8 cellular contexts compared by ENCODE assay signal in genomic region chr1:34681481-34682451, GRCh38.
DNase-seq lines count a peak whose midpoint lies in the region; ATAC-seq and TF ChIP-seq lines count a peak whose summit lies in the region.

No MANE protein-coding gene starts in this region.

- H3K4me3 Mint-ChIP-seq in nephron, result no peak overlapping the region

- H3K9me3 Mint-ChIP-seq in nephron, result peaks cover 13% of the 10 kb centered on the region

- 55 to 92% methylated on average over 1 to 2 of the region's 2 CpGs for WGBS in transverse colon (ENCODE audit: low coverage in 1 of 2), 2 donors

- H3K27ac ChIP-seq in transverse colon, result peak overlapping the region; percentile 59 to 81 (median 72)

- H3K4me1 ChIP-seq in transverse colon, result peaks cover 0 to 32% (median 16%) of the 10 kb centered on the region in 4 donors

- H3K4me1 Mint-ChIP-seq in nephron, result peaks cover 15% of the 10 kb centered on the region

- peaks cover 24% of the 10 kb centered on the region for H3K27me3 Mint-ChIP-seq in nephron (ENCODE audit: low read depth)

- H3K9me3 ChIP-seq in transverse colon, result no peaks in the 10 kb centered on the region

- ATAC-seq in GM19328 (IDR thresholded peaks at IDR 0.05; ENCODE audit: unreplicated experiment), result no peak

- no peaks in the 10 kb centered on the region for H3K36me3 ChIP-seq in transverse colon

- intact Hi-C loops in transverse colon (cut with DNase I; ENCODE audit: low total_unique reads), result no loop called here

- no peaks in the 10 kb centered on the region for H3K36me3 Mint-ChIP-seq in nephron (ENCODE audit: low read depth)

- H3K27me3 ChIP-seq in transverse colon, result no peaks in the 10 kb centered on the region

- DNase-seq in activated naive CD4-positive, alpha-beta T cell treated with Interleukin-2 at 50 U/mL for 16 hours, result peak; percentile 39
- DNase-seq in activated naive CD4-positive, alpha-beta T cell (lab: John Stamatoyannopoulos, UW), result no peak
- peak; percentile 46 for DNase-seq in NCI-H1092 treated with DMSO at 0.1 percent for 48 hours (lab: John Stamatoyannopoulos, UW)
- DNase-seq in activated CD4-positive, alpha-beta T cell treated with anti-CD3 and anti-CD28 coated beads for 24 hours (ENCODE audit: low read depth in 2 of 2), result peak; percentile 10 to 29
- peak; percentile 64 for DNase-seq in epithelial cell of esophagus (ENCODE audit: low read depth)
- DNase-seq in transverse colon, result peak; percentile 76

- TF ChIP-seq CTCF in epithelial cell of esophagus (IDR thresholded peaks at IDR 0.05; ENCODE audit: insufficient read depth, low read depth, low read length, missing control alignments), result peak; percentile 94
- peak; percentile 80 to 84 (median 83) for TF ChIP-seq CTCF in nephron (IDR thresholded peaks at IDR 0.05; ENCODE audit: unreplicated experiment in 3 of 3)
- TF ChIP-seq CTCF in transverse colon (IDR thresholded peaks at IDR 0.05), result peak; percentile 69 to 84 (median 78)

- in situ Hi-C loops in transverse colon (cut with MboI; ENCODE audit: low pct_ligation_motif_present in 1 of 4, low pct_unique_long_range_greater_than_20kb in 1 of 4, low sequenced_read_pairs in 3 of 4), result no loop called here

- H3K4me3 ChIP-seq in epithelial cell of esophagus (ENCODE audit: low read length), result no peak overlapping the region
- peak overlapping the region in 1 of 4 donors; percentile 4 for H3K4me3 ChIP-seq in transverse colon

- no peak overlapping the region for H3K27ac Mint-ChIP-seq in nephron

- TF ChIP-seq EP300 in transverse colon (IDR thresholded peaks at IDR 0.05; ENCODE audit: low read depth), result no peak

- TF ChIP-seq POLR2A in transverse colon (IDR thresholded peaks at IDR 0.05), result no peak

Comparison
In these comparisons a context has a peak if more than half of its experiments do, and no peak if none do; other contexts are left out.
1. DNase-seq: peak in activated naive CD4-positive, alpha-beta T cell treated with Interleukin-2 at 50 U/mL for 16 hours (single experiment), NCI-H1092 treated with DMSO at 0.1 percent for 48 hours (single experiment), activated CD4-positive, alpha-beta T cell treated with anti-CD3 and anti-CD28 coated beads for 24 hours (2 of 2), epithelial cell of esophagus (single experiment) and transverse colon (single experiment); none in activated naive CD4-positive, alpha-beta T cell (0 of 4).
2. Peak in every context shown above with its lines, with median percentiles within 50 percentile points of each other: CTCF ChIP-seq.